8 cellular contexts compared by ENCODE assay signal in the genomic region with DNA sequence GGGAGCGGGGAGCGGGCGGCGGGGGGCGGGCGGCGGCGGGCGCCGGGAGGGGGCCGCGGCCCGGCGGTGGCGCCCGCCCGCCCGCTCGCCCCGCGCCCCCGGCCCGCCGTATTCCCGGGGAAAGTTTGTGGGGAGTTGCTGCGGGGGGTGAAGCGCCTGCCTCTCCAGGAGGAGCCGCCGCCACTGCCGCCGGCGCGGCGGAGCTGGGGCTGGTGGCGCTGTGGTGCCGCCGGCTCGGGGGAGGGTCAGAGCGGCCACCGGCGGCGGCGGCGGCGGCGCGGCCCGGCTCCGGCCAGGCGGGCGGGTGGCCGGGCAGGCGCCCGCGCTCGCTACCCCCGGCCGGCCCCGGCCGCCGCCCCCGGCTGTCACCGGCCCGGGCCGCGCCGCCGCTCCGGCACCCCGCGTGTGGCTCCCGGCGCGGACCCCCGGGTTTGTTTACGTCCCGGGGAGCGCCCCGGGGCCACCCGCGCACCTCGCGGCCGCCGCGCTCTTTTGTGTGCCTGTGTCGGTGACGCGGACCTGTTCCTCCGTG. TPM values are rescaled to one million over a fixed set of nuclear protein-coding genes. Genes with fewer than 3 reads are reported as not detected.
DNase-seq lines count a peak whose midpoint lies in the region; ATAC-seq and TF ChIP-seq lines count a peak whose summit lies in the region.

No MANE protein-coding gene starts in this region.

- CTCF ChIA-PET in GM10248 (lab: Yijun Ruan, JAX), result no interaction called here

- no peaks in the 10 kb centered on the region for H4K20me1 ChIP-seq in Karpas-422 (ENCODE audit: insufficient read depth, low read depth, low read length)

- POLR2A ChIA-PET in GM10248 (lab: Yijun Ruan, JAX), result interaction anchor here (0.5 kb wide), 1 partner anchor 418 kb away, joined by 3 read pairs; no protein-coding TSS in a partner anchor

- H3K4me1 ChIP-seq in Karpas-422 (ENCODE audit: low read length), result peaks cover 59% of the 10 kb centered on the region
- H3K4me1 ChIP-seq in foreskin keratinocyte, result peaks cover 15% of the 10 kb centered on the region
- H3K4me1 ChIP-seq in neuron (ENCODE audit: insufficient read depth, low read length), result peaks cover 39% of the 10 kb centered on the region

- TF ChIP-seq CTCF in GM10248 (IDR thresholded peaks at IDR 0.05; ENCODE audit: control extremely low read depth, extremely low read depth, low read depth, missing control alignments) (peak; percentile 64), foreskin keratinocyte (conservative IDR thresholded peaks at IDR 0.05) (peak; percentile 26)

- H3K9ac ChIP-seq in Karpas-422 (ENCODE audit: low read length), result peak overlapping the region; percentile 98

- H3K9me3 ChIP-seq in Karpas-422 (ENCODE audit: low read length) (no peaks in the 10 kb centered on the region), neuron (ENCODE audit: low read length) (no peaks in the 10 kb centered on the region)

- H3K4me3 ChIP-seq in Karpas-422 (ENCODE audit: low read length) (peak overlapping the region; percentile 83), neuron (ENCODE audit: low read length) (peak overlapping the region; percentile 80)

- H2AFZ ChIP-seq in Karpas-422 (ENCODE audit: low read length) (no peak overlapping the region), neuron (ENCODE audit: low read depth, low read length) (no peak overlapping the region)

- ATAC-seq in foreskin keratinocyte (no peak), GM18870 (IDR thresholded peaks at IDR 0.05; ENCODE audit: unreplicated experiment) (no peak), GM21367 (IDR thresholded peaks at IDR 0.05; ENCODE audit: unreplicated experiment) (no peak)

- DNase-seq in 8988T (peak; percentile 65), GM10248 (ENCODE audit: extremely low spot score) (peak; percentile 69), Karpas-422 (peak; percentile 75), foreskin keratinocyte (no peak)
- peak; percentile 62 for DNase-seq in activated CD8-positive, alpha-beta memory T cell treated with anti-CD3 and anti-CD28 coated beads, Interleukin-2, amount 50 U/mL, for 48 hours

- H3K4me2 ChIP-seq in Karpas-422 (ENCODE audit: low read depth, low read length, poor library complexity, severe bottlenecking), result peak overlapping the region; percentile 86

- H3K79me2 ChIP-seq in Karpas-422 (ENCODE audit: low read length), result peaks cover 44% of the 10 kb centered on the region

- H3K27me3 ChIP-seq in Karpas-422 (ENCODE audit: low read length) (no peaks in the 10 kb centered on the region), foreskin keratinocyte (no peaks in the 10 kb centered on the region), neuron (ENCODE audit: insufficient read depth, low read length) (peaks cover 15% of the 10 kb centered on the region)

- H3K27ac ChIP-seq in Karpas-422 (ENCODE audit: low read length) (peak overlapping the region; percentile 97), foreskin keratinocyte (peak overlapping the region; percentile 13)

- H3K36me3 ChIP-seq in Karpas-422 (ENCODE audit: insufficient read depth, low read length) (no peaks in the 10 kb centered on the region), neuron (ENCODE audit: insufficient read depth, low read length) (no peaks in the 10 kb centered on the region)

- no peaks in the 10 kb centered on the region for H3K9me2 ChIP-seq in Karpas-422 (replicated peaks; ENCODE audit: insufficient read depth, low read length)

RNA-seq across cellular contexts. Expression of a gene that starts 0.9 kb away (rescaled TPM):
- total RNA-seq in Karpas-422 (2014; rRNA removed; shearing (Covaris generic); ENCODE audit: low replicate concordance), result 92.4 and 109 TPM in 2 replicates
- total RNA-seq in foreskin keratinocyte, result 27.1 and 30.2 TPM in 2 replicates
- 17.5 and 20.7 TPM in 2 replicates for polyA plus RNA-seq in foreskin keratinocyte

Comparison
In these comparisons a context has a peak if more than half of its experiments do, and no peak if none do; other contexts are left out.
1. DNase-seq: peak in 8988T (single experiment), GM10248 (single experiment), Karpas-422 (single experiment) and activated CD8-positive, alpha-beta memory T cell treated with anti-CD3 and anti-CD28 coated beads, Interleukin-2, amount 50 U/mL, for 48 hours (single experiment); none in foreskin keratinocyte (0 of 2).